Comparison of ENCODE assay signal across 8 cellular contexts in the genomic region with DNA sequence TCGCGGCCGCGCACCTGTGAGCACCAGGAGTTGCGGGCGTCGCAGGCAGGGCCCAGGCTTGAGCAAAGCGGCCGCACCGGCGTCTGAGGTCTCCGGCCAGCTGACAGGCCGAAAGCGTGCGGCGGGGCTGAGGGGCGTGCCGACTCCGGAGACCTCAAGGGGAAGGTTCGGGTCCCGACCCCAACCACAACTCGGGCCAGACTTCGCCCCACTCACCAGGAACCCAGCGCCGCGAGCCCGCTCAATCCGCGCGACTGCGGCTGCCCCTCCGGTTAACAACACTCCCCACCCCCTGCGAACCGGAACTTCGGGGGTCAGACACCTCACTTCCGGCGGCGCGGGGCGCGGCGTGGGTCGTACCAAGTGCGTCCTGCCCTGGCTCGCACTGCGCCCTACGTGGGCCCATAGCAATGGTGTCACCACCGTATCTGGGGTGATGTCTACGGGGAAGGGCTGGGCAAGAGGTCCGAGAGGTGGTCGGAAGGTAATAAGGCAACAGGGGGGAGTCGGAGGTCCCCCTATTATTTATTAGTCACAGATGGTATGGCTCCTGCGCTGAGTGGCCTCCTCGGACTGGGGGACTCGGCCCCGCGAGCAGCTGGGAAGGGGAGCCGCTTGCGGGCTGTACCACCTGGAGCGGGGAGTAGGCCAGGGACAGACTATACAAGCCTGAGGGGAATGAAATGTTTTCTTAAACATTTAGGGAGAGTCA. TPM values are rescaled to one million over a fixed set of nuclear protein-coding genes. Genes with fewer than 3 reads are reported as not detected.
A peak's percentile ranks its signal among the peaks of the same experiment; 100 is the strongest.
DNase-seq lines count a peak whose midpoint lies in the region; ATAC-seq and TF ChIP-seq lines count a peak whose summit lies in the region.

A gene (minus strand): TSS at position 280 of the 712 bp plus-strand sequence. CDS start 918 bp downstream, outside the sequence.

- H3K4me1 Mint-ChIP-seq in natural killer cell treated with Interleukin-12 subunit alpha and Interleukin-12 subunit beta and Interleukin-15 and Interleukin-18, amount 100 ng/mL, for 72 hours (ENCODE audit: low read depth in 2 of 2), result peaks cover 27 to 42% of the 10 kb centered on the region in 2 donors

- no peaks in the 10 kb centered on the region for H3K9me3 Mint-ChIP-seq in natural killer cell treated with Interleukin-12 subunit alpha and Interleukin-12 subunit beta and Interleukin-15 and Interleukin-18, amount 100 ng/mL, for 72 hours

- peaks cover 26% of the 10 kb centered on the region for H3K79me2 ChIP-seq in DND-41 (ENCODE audit: insufficient read depth, low read length)

- H3K4me2 ChIP-seq in DND-41 (ENCODE audit: insufficient read depth, low read length), result peak within 1 kb of the TSS; percentile 83

- H3K36me3 ChIP-seq in DND-41 (ENCODE audit: insufficient read depth, low read length), result peaks cover 37% of the 10 kb centered on the region
- H3K36me3 ChIP-seq in KOPT-K1 (ENCODE audit: insufficient read depth, low read length), result peaks cover 37% of the 10 kb centered on the region

- DNase-seq in DND-41 (peak; percentile 89), RPMI8226 (peak; percentile 97), fibroblast of mammary gland (ENCODE audit: low read depth) (peak; percentile 77)
- peak; percentile 86 to 88 for DNase-seq in activated T-helper 1 cell treated with anti-CD3 and anti-CD28 coated beads, Interleukin-2, amount 50 U/mL, for 16 hours (ENCODE audit: low read depth in 1 of 2, low spot score in 1 of 2)
- peak; percentile 95 for DNase-seq in natural killer cell treated with Interleukin-12 subunit alpha and Interleukin-12 subunit beta and Interleukin-15 and Interleukin-18, amount 100 ng/mL, for 72 hours (ENCODE audit: low spot score)
- peak; percentile 93 for DNase-seq in stimulated activated naive CD8-positive, alpha-beta T cell treated with anti-CD3 and anti-CD28 coated beads, Interleukin-15, Interleukin-2, amounts not matched to agents 100 U/mL and 50 U/mL, for 24 hours

- H3K27ac ChIP-seq in DND-41 (ENCODE audit: low read length) (peak within 1 kb of the TSS; percentile 100), KOPT-K1 (ENCODE audit: low read depth, low read length, poor library complexity, severe bottlenecking) (peak within 1 kb of the TSS; percentile 92)

- peak within 1 kb of the TSS; percentile 99 to 100 for H3K27ac Mint-ChIP-seq in natural killer cell treated with Interleukin-12 subunit alpha and Interleukin-12 subunit beta and Interleukin-15 and Interleukin-18, amount 100 ng/mL, for 72 hours

- no peaks in the 10 kb centered on the region for H3K27me3 Mint-ChIP-seq in natural killer cell treated with Interleukin-12 subunit alpha and Interleukin-12 subunit beta and Interleukin-15 and Interleukin-18, amount 100 ng/mL, for 72 hours

- peak within 1 kb of the TSS; percentile 96 for H2AFZ ChIP-seq in DND-41 (ENCODE audit: low read depth, low read length)

- peak; percentile 83 for ATAC-seq in DND-41 (ENCODE audit: insufficient read depth, low read depth)
- peak; percentile 48 for ATAC-seq in GM21825 (IDR thresholded peaks at IDR 0.05; ENCODE audit: unreplicated experiment)
- peak; percentile 92 to 95 for ATAC-seq in natural killer cell treated with Interleukin-12 subunit alpha and Interleukin-12 subunit beta and Interleukin-15 and Interleukin-18, amount 100 ng/mL, for 72 hours
- ATAC-seq in stimulated activated naive CD8-positive, alpha-beta T cell treated with anti-CD3 and anti-CD28 coated beads, Interleukin-15, Interleukin-2, amounts not matched to agents 100 U/mL and 50 U/mL, for 24 hours, result peak; percentile 85

- H3K4me1 ChIP-seq in DND-41 (ENCODE audit: insufficient read depth, low read length), result peaks cover 29% of the 10 kb centered on the region

- H3K9me3 ChIP-seq in DND-41 (ENCODE audit: insufficient read depth, low read length, severe bottlenecking) (no peaks in the 10 kb centered on the region), KOPT-K1 (ENCODE audit: insufficient read depth, low read length, poor library complexity, severe bottlenecking) (no peaks in the 10 kb centered on the region)

- peaks cover 17% of the 10 kb centered on the region for H4K20me1 ChIP-seq in DND-41 (ENCODE audit: insufficient read depth, low read length)

- H3K4me3 Mint-ChIP-seq in natural killer cell treated with Interleukin-12 subunit alpha and Interleukin-12 subunit beta and Interleukin-15 and Interleukin-18, amount 100 ng/mL, for 72 hours, result peak within 1 kb of the TSS; percentile 87

- H3K9ac ChIP-seq in DND-41 (ENCODE audit: low read depth, low read length), result peak within 1 kb of the TSS; percentile 82

- peak within 1 kb of the TSS; percentile 71 to 86 for H3K4me3 ChIP-seq in DND-41 (ENCODE audit: low read depth in 1 of 2, low read length in 2 of 2)
- H3K4me3 ChIP-seq in fibroblast of mammary gland (ENCODE audit: control insufficient read depth, low read depth, low read length), result peak within 1 kb of the TSS; percentile 89

- no peaks in the 10 kb centered on the region for H3K27me3 ChIP-seq in DND-41 (ENCODE audit: insufficient read depth, low read length, poor library complexity)

- no peaks in the 10 kb centered on the region for H3K36me3 Mint-ChIP-seq in natural killer cell treated with Interleukin-12 subunit alpha and Interleukin-12 subunit beta and Interleukin-15 and Interleukin-18, amount 100 ng/mL, for 72 hours

- no peak for TF ChIP-seq CTCF in DND-41 (IDR thresholded peaks at IDR 0.05; ENCODE audit: borderline replicate concordance, extremely low read depth, low read length, poor library complexity, severe bottlenecking)
- TF ChIP-seq CTCF in fibroblast of mammary gland (conservative IDR thresholded peaks at IDR 0.05; ENCODE audit: control insufficient read depth, insufficient read depth, low read depth, low read length), result no peak

RNA-seq across cellular contexts. Expression of the gene that starts here (rescaled TPM):
- total RNA-seq in natural killer cell treated with Interleukin-12 subunit alpha and Interleukin-12 subunit beta and Interleukin-15 and Interleukin-18, amount 100 ng/mL, for 72 hours, result 10 to 100 TPM; 78.8 to 80.1 TPM

Comparison
In these comparisons a context has a peak if more than half of its experiments do, and no peak if none do; other contexts are left out.
1. Peak in every context shown above with its lines: DNase-seq, ATAC-seq, H3K4me3 ChIP-seq and H3K27ac ChIP-seq.